ENCODE assay signal across 8 cellular contexts in genomic region chr1:22039594-22040347, GRCh38. TPM values are rescaled to one million over a fixed set of nuclear protein-coding genes. Genes with fewer than 3 reads are reported as not detected.
DNase-seq lines count a peak whose midpoint lies in the region; ATAC-seq and TF ChIP-seq lines count a peak whose summit lies in the region.

No MANE protein-coding gene starts in this region.

- H3K27ac Mint-ChIP-seq in activated T-helper 1 cell treated with anti-CD3 and anti-CD28 coated beads, Interleukin-12 subunit alpha, Interleukin-12 subunit beta, Interleukin-2, Interleukin-4 antibody, amounts not matched to agents 30 ng/mL and 10 ng/mL and 1 ng/mL, durations not matched to agents 14 hours and 24 hours and 36 hours, result peak overlapping the region; percentile 96

- H3K36me3 Mint-ChIP-seq in activated T-helper 1 cell treated with anti-CD3 and anti-CD28 coated beads, Interleukin-12 subunit alpha, Interleukin-12 subunit beta, Interleukin-2, Interleukin-4 antibody, amounts not matched to agents 30 ng/mL and 10 ng/mL and 1 ng/mL, durations not matched to agents 14 hours and 24 hours and 36 hours (ENCODE audit: low read depth), result no peaks in the 10 kb centered on the region

- peaks cover 51% of the 10 kb centered on the region for H3K4me1 Mint-ChIP-seq in activated T-helper 1 cell treated with anti-CD3 and anti-CD28 coated beads, Interleukin-12 subunit alpha, Interleukin-12 subunit beta, Interleukin-2, Interleukin-4 antibody, amounts not matched to agents 30 ng/mL and 10 ng/mL and 1 ng/mL, durations not matched to agents 14 hours and 24 hours and 36 hours (ENCODE audit: low read depth)

- no peaks in the 10 kb centered on the region for H3K27me3 Mint-ChIP-seq in activated T-helper 1 cell treated with anti-CD3 and anti-CD28 coated beads, Interleukin-12 subunit alpha, Interleukin-12 subunit beta, Interleukin-2, Interleukin-4 antibody, amounts not matched to agents 30 ng/mL and 10 ng/mL and 1 ng/mL, durations not matched to agents 14 hours and 24 hours and 36 hours (ENCODE audit: insufficient read depth)

- DNase-seq in CMK (ENCODE audit: low read depth) (peak; percentile 91), cardiac septum (ENCODE audit: low spot score) (peak; percentile 88), middle frontal gyrus (ENCODE audit: extremely low spot score, low spot score) (no peak)
- peak; percentile 92 for DNase-seq in activated T-helper 1 cell treated with anti-CD3 and anti-CD28 coated beads, Interleukin-12 subunit alpha, Interleukin-12 subunit beta, Interleukin-2, Interleukin-4 antibody, amounts not matched to agents 30 ng/mL and 10 ng/mL and 1 ng/mL, durations not matched to agents 14 hours and 24 hours and 36 hours (ENCODE audit: low spot score)
- peak; percentile 82 to 84 for DNase-seq in stimulated activated CD4-positive, alpha-beta T cell treated with anti-CD3 and anti-CD28 coated beads, Interleukin-15, amount 100 ng/mL, for 48 hours (ENCODE audit: low read depth in 2 of 2)

- ATAC-seq in GM19397 (IDR thresholded peaks at IDR 0.05; ENCODE audit: unreplicated experiment) (peak; percentile 96), HG03460 (IDR thresholded peaks at IDR 0.05; ENCODE audit: unreplicated experiment) (peak; percentile 93)

- no peaks in the 10 kb centered on the region for H3K9me3 Mint-ChIP-seq in activated T-helper 1 cell treated with anti-CD3 and anti-CD28 coated beads, Interleukin-12 subunit alpha, Interleukin-12 subunit beta, Interleukin-2, Interleukin-4 antibody, amounts not matched to agents 30 ng/mL and 10 ng/mL and 1 ng/mL, durations not matched to agents 14 hours and 24 hours and 36 hours

- H3K4me3 Mint-ChIP-seq in activated T-helper 1 cell treated with anti-CD3 and anti-CD28 coated beads, Interleukin-12 subunit alpha, Interleukin-12 subunit beta, Interleukin-2, Interleukin-4 antibody, amounts not matched to agents 30 ng/mL and 10 ng/mL and 1 ng/mL, durations not matched to agents 14 hours and 24 hours and 36 hours, result peak overlapping the region; percentile 62

- intact Hi-C loops in activated T-helper 1 cell treated with anti-CD3 and anti-CD28 coated beads, Interleukin-12 subunit alpha, Interleukin-12 subunit beta, Interleukin-2, Interleukin-4 antibody, amounts not matched to agents 30 ng/mL and 10 ng/mL and 1 ng/mL, durations not matched to agents 14 hours and 24 hours and 36 hours (cut with micrococcal nuclease), result loop anchor here (1.0 kb wide), 3 partner anchors 9 to 14 kb away; partner anchors contain the start of gene CDC42
- intact Hi-C loops in cardiac septum (cut with DNase I), result loop anchor here (10.0 kb wide), 1 partner anchor 235 kb away; no protein-coding TSS in a partner anchor

TF ChIP-seq in PFSK-1, 5 proteins besides CTCF, POLR2A, EP300 and RAD21:
- TF ChIP-seq FOXP2 (optimal IDR thresholded peaks at IDR 0.05; ENCODE audit: borderline replicate concordance, extremely low read depth, extremely low read length, insufficient read depth) (no peak), POLR2AphosphoS5 (IDR thresholded peaks at IDR 0.05; ENCODE audit: low read depth, low read length) (no peak), SIN3A (IDR thresholded peaks at IDR 0.05; ENCODE audit: borderline replicate concordance, insufficient read depth, low read length) (0 out of 2 replicates have a peak, but pooled peaks have one; percentile 15), TAF1 (IDR thresholded peaks at IDR 0.05; ENCODE audit: borderline replicate concordance, insufficient read depth, low read length) (no peak)
- TF ChIP-seq, protein P1, sequence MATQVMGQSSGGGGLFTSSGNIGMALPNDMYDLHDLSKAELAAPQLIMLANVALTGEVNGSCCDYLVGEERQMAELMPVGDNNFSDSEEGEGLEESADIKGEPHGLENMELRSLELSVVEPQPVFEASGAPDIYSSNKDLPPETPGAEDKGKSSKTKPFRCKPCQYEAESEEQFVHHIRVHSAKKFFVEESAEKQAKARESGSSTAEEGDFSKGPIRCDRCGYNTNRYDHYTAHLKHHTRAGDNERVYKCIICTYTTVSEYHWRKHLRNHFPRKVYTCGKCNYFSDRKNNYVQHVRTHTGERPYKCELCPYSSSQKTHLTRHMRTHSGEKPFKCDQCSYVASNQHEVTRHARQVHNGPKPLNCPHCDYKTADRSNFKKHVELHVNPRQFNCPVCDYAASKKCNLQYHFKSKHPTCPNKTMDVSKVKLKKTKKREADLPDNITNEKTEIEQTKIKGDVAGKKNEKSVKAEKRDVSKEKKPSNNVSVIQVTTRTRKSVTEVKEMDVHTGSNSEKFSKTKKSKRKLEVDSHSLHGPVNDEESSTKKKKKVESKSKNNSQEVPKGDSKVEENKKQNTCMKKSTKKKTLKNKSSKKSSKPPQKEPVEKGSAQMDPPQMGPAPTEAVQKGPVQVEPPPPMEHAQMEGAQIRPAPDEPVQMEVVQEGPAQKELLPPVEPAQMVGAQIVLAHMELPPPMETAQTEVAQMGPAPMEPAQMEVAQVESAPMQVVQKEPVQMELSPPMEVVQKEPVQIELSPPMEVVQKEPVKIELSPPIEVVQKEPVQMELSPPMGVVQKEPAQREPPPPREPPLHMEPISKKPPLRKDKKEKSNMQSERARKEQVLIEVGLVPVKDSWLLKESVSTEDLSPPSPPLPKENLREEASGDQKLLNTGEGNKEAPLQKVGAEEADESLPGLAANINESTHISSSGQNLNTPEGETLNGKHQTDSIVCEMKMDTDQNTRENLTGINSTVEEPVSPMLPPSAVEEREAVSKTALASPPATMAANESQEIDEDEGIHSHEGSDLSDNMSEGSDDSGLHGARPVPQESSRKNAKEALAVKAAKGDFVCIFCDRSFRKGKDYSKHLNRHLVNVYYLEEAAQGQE (IDR thresholded peaks at IDR 0.05; ENCODE audit: insufficient read depth in 1 of 2, low read depth in 2 of 2, low read length in 2 of 2), result no peak

RNA-seq across cellular contexts. Expression of gene CDC42, which starts 12.7 kb away (rescaled TPM):
- 74.3 TPM for polyA plus RNA-seq in PFSK-1 (2012; ENCODE audit: insufficient read length, low read depth)
- 293 and 318 TPM in 2 replicates for total RNA-seq in activated T-helper 1 cell treated with anti-CD3 and anti-CD28 coated beads, Interleukin-12 subunit alpha, Interleukin-12 subunit beta, Interleukin-2, Interleukin-4 antibody, amounts not matched to agents 30 ng/mL and 10 ng/mL and 1 ng/mL, durations not matched to agents 14 hours and 24 hours and 36 hours
- total RNA-seq in cardiac septum, result 164 TPM

RNA-seq across cellular contexts. Expression of gene CELA3A, which starts 38.3 kb away (rescaled TPM):
- polyA plus RNA-seq in PFSK-1 (2012; ENCODE audit: insufficient read length, low read depth), result not detected
- total RNA-seq in activated T-helper 1 cell treated with anti-CD3 and anti-CD28 coated beads, Interleukin-12 subunit alpha, Interleukin-12 subunit beta, Interleukin-2, Interleukin-4 antibody, amounts not matched to agents 30 ng/mL and 10 ng/mL and 1 ng/mL, durations not matched to agents 14 hours and 24 hours and 36 hours, result not detected in 2 replicates
- total RNA-seq in cardiac septum, result not detected
